8 cellular contexts compared by ENCODE assay signal in genomic region chr10:11018426-11018818, GRCh38. TPM values are rescaled to one million over a fixed set of nuclear protein-coding genes. Genes with fewer than 3 reads are reported as not detected.
DNase-seq lines count a peak whose midpoint lies in the region.

No MANE protein-coding gene starts in this region.

- intact Hi-C loops in activated CD4-positive, alpha-beta T cell treated with anti-CD3 and anti-CD28 coated beads, Interleukin-2, amount 10 ng/mL, durations not matched to agents 24 days and 14 days (cut with micrococcal nuclease) = loop anchor here (5.0 kb wide), 2 partner anchors 149 to 254 kb away; no protein-coding TSS in a partner anchor

- H3K4me3 Mint-ChIP-seq in activated CD4-positive, alpha-beta T cell treated with anti-CD3 and anti-CD28 coated beads, Interleukin-2, amount 10 ng/mL, durations not matched to agents 24 days and 14 days = peak overlapping the region; percentile 74
- peak overlapping the region; percentile 76 for H3K4me3 Mint-ChIP-seq in activated naive CD8-positive, alpha-beta T cell treated with anti-CD3 and anti-CD28 coated beads for 36 hours
- H3K4me3 Mint-ChIP-seq in stimulated activated naive CD8-positive, alpha-beta T cell treated with anti-CD3 and anti-CD28 coated beads, Interleukin-15, Interleukin-2, amounts not matched to agents 100 ng/mL and 50 ng/mL, for 24 hours = peak overlapping the region; percentile 77

- peaks cover 10% of the 10 kb centered on the region for H3K4me1 Mint-ChIP-seq in activated CD4-positive, alpha-beta T cell treated with anti-CD3 and anti-CD28 coated beads, Interleukin-2, amount 10 ng/mL, durations not matched to agents 24 days and 14 days
- peaks cover 12% of the 10 kb centered on the region for H3K4me1 Mint-ChIP-seq in activated naive CD8-positive, alpha-beta T cell treated with anti-CD3 and anti-CD28 coated beads for 36 hours
- H3K4me1 Mint-ChIP-seq in stimulated activated naive CD8-positive, alpha-beta T cell treated with anti-CD3 and anti-CD28 coated beads, Interleukin-15, Interleukin-2, amounts not matched to agents 100 ng/mL and 50 ng/mL, for 24 hours (ENCODE audit: low read depth) = peaks cover 12% of the 10 kb centered on the region

- DNase-seq in activated CD4-positive, alpha-beta T cell treated with anti-CD3 and anti-CD28 coated beads, Interleukin-2, amount 10 ng/mL, durations not matched to agents 24 days and 14 days = peak; percentile 60
- DNase-seq in activated CD4-positive, alpha-beta T cell treated with anti-CD3 and anti-CD28 coated beads, Interleukin-2, amount 50 U/mL, for 4 hours = no peak
- peak; percentile 22 for DNase-seq in activated naive CD8-positive, alpha-beta T cell treated with anti-CD3 and anti-CD28 coated beads for 36 hours
- peak; percentile 13 for DNase-seq in iPS-NIHi11 (ENCODE audit: low spot score)
- no peak for DNase-seq in NCI-H774 (lab: John Stamatoyannopoulos, UW)
- DNase-seq in DMS153 (lab: John Stamatoyannopoulos, UW) = no peak
- no peak for DNase-seq in DMS79 treated with DMSO at 0.1 percent for 48 hours (lab: John Stamatoyannopoulos, UW)

- H3K36me3 Mint-ChIP-seq in activated CD4-positive, alpha-beta T cell treated with anti-CD3 and anti-CD28 coated beads, Interleukin-2, amount 10 ng/mL, durations not matched to agents 24 days and 14 days (ENCODE audit: low read depth) = no peaks in the 10 kb centered on the region
- H3K36me3 Mint-ChIP-seq in activated naive CD8-positive, alpha-beta T cell treated with anti-CD3 and anti-CD28 coated beads for 36 hours = no peaks in the 10 kb centered on the region
- H3K36me3 Mint-ChIP-seq in stimulated activated naive CD8-positive, alpha-beta T cell treated with anti-CD3 and anti-CD28 coated beads, Interleukin-15, Interleukin-2, amounts not matched to agents 100 ng/mL and 50 ng/mL, for 24 hours (ENCODE audit: low read depth) = no peaks in the 10 kb centered on the region

- peak overlapping the region; percentile 27 for H3K27ac Mint-ChIP-seq in activated CD4-positive, alpha-beta T cell treated with anti-CD3 and anti-CD28 coated beads, Interleukin-2, amount 10 ng/mL, durations not matched to agents 24 days and 14 days
- peak overlapping the region; percentile 12 for H3K27ac Mint-ChIP-seq in activated naive CD8-positive, alpha-beta T cell treated with anti-CD3 and anti-CD28 coated beads for 36 hours
- no peak overlapping the region for H3K27ac Mint-ChIP-seq in stimulated activated naive CD8-positive, alpha-beta T cell treated with anti-CD3 and anti-CD28 coated beads, Interleukin-15, Interleukin-2, amounts not matched to agents 100 ng/mL and 50 ng/mL, for 24 hours

- H3K9me3 Mint-ChIP-seq in activated CD4-positive, alpha-beta T cell treated with anti-CD3 and anti-CD28 coated beads, Interleukin-2, amount 10 ng/mL, durations not matched to agents 24 days and 14 days = no peaks in the 10 kb centered on the region
- no peaks in the 10 kb centered on the region for H3K9me3 Mint-ChIP-seq in activated naive CD8-positive, alpha-beta T cell treated with anti-CD3 and anti-CD28 coated beads for 36 hours
- H3K9me3 Mint-ChIP-seq in stimulated activated naive CD8-positive, alpha-beta T cell treated with anti-CD3 and anti-CD28 coated beads, Interleukin-15, Interleukin-2, amounts not matched to agents 100 ng/mL and 50 ng/mL, for 24 hours = no peaks in the 10 kb centered on the region

- H3K27me3 Mint-ChIP-seq in activated CD4-positive, alpha-beta T cell treated with anti-CD3 and anti-CD28 coated beads, Interleukin-2, amount 10 ng/mL, durations not matched to agents 24 days and 14 days = peaks cover 78% of the 10 kb centered on the region
- H3K27me3 Mint-ChIP-seq in activated naive CD8-positive, alpha-beta T cell treated with anti-CD3 and anti-CD28 coated beads for 36 hours = peaks cover 81% of the 10 kb centered on the region
- H3K27me3 Mint-ChIP-seq in stimulated activated naive CD8-positive, alpha-beta T cell treated with anti-CD3 and anti-CD28 coated beads, Interleukin-15, Interleukin-2, amounts not matched to agents 100 ng/mL and 50 ng/mL, for 24 hours = peaks cover 82% of the 10 kb centered on the region

RNA-seq across cellular contexts. Expression of gene CELF2, which starts 0.8 kb away (rescaled TPM):
- 95.5 and 98.4 TPM in 2 replicates for total RNA-seq in activated CD4-positive, alpha-beta T cell treated with anti-CD3 and anti-CD28 coated beads, Interleukin-2, amount 10 ng/mL, durations not matched to agents 24 days and 14 days
- total RNA-seq in activated naive CD8-positive, alpha-beta T cell treated with anti-CD3 and anti-CD28 coated beads for 36 hours = 100 to 1,000 TPM; 137 to 139 TPM

Comparison
In these comparisons a context has a peak if more than half of its experiments do, and no peak if none do; other contexts are left out.
1. DNase-seq: peak in activated CD4-positive, alpha-beta T cell treated with anti-CD3 and anti-CD28 coated beads, Interleukin-2, amount 10 ng/mL, durations not matched to agents 24 days and 14 days (single experiment), activated naive CD8-positive, alpha-beta T cell treated with anti-CD3 and anti-CD28 coated beads for 36 hours (single experiment) and iPS-NIHi11 (single experiment); none in activated CD4-positive, alpha-beta T cell treated with anti-CD3 and anti-CD28 coated beads, Interleukin-2, amount 50 U/mL, for 4 hours (0 of 2), NCI-H774 (single experiment), DMS153 (single experiment) and DMS79 treated with DMSO at 0.1 percent for 48 hours (single experiment).
2. Peak in every context shown above with its lines, with median percentiles within 50 percentile points of each other: H3K4me3 Mint-ChIP-seq.